In genomic region chr12:25269701-25270100, GRCh38 we compare ENCODE assay signal across 1 cellular context.
TF ChIP-seq lines count a peak whose summit lies in the region.

No MANE protein-coding gene starts in this region.

TF ChIP-seq in IMR-90, 13 proteins besides CTCF, POLR2A, EP300 and RAD21 (continued from another document):
- TF ChIP-seq SMC3 (IDR thresholded peaks at IDR 0.05; ENCODE audit: low read depth, low read length): no peak
- no peak for TF ChIP-seq ELK1 (IDR thresholded peaks at IDR 0.05; ENCODE audit: borderline replicate concordance, low read depth, low read length)
- no peak for TF ChIP-seq FOS (IDR thresholded peaks at IDR 0.05; ENCODE audit: low read depth, low read length)
- TF ChIP-seq USF2 (IDR thresholded peaks at IDR 0.05; ENCODE audit: low read depth, low read length): no peak
- TF ChIP-seq RCOR1 (IDR thresholded peaks at IDR 0.05; ENCODE audit: insufficient replicate concordance, low read length): no peak
- TF ChIP-seq BHLHE40 (IDR thresholded peaks at IDR 0.05; ENCODE audit: low read depth, low read length): no peak
